ENCODE assay signal across 32 cellular contexts in genomic region chr22:33022231-33022630, GRCh38. TPM values are rescaled to one million over a fixed set of nuclear protein-coding genes. Genes with fewer than 3 reads are reported as not detected.
"Had no signal": no experiment of that assay in that cellular context is flagged by ENCODE, and none has a peak within 500 bp of the region (broad histone marks: within the 10 kb centered on the region; RNA-seq: fewer than 3 reads in every experiment).

No MANE protein-coding gene starts in this region.

- H3K9ac ChIP-seq: KMS-11 had no signal

- H3K27ac ChIP-seq: KMS-11, Peyer's patch, WERI-Rb-1 had no signal

- H3K27me3 ChIP-seq: Peyer's patch had no signal

- H3K9me3 ChIP-seq: Peyer's patch had no signal

- DNase-seq: activated CD4-positive, alpha-beta memory T cell treated with anti-CD3 and anti-CD28 coated beads, Interleukin-2, amount 10 ng/mL, durations not matched to agents 7 days and 5 days; activated CD4-positive, alpha-beta T cell treated with anti-CD3 and anti-CD28 coated beads for 1 hour; activated CD4-positive, alpha-beta T cell treated with anti-CD3 and anti-CD28 coated beads for 48 hours; activated CD4-positive, CD25-positive, alpha-beta regulatory T cell; activated CD8-positive, alpha-beta memory T cell treated with anti-CD3 and anti-CD28 coated beads for 24 hours; activated CD8-positive, alpha-beta memory T cell treated with anti-CD3 and anti-CD28 coated beads, Interleukin-2, amount 10 ng/mL, durations not matched to agents 7 days and 5 days; activated CD8-positive, alpha-beta memory T cell treated with anti-CD3 and anti-CD28 coated beads, Interleukin-2, amount 50 U/mL, for 48 hours; activated effector memory CD4-positive, alpha-beta T cell treated with Interleukin-2 at 50 U/mL for 16 hours; activated naive CD4-positive, alpha-beta T cell treated with anti-CD3 and anti-CD28 coated beads, Interleukin-2, amount 10 ng/mL, durations not matched to agents 7 days and 5 days; activated naive CD8-positive, alpha-beta T cell treated with anti-CD3 and anti-CD28 coated beads, Interleukin-2, amount 50 U/mL, for 24 hours; anterior cingulate cortex; MM.1S; MV-4-11; NCI-H1092; NCI-H1436 treated with DMSO at 0.1 percent for 48 hours; NCI-H1694 treated with DMSO at 0.1 percent for 48 hours; NCI-H2029; NCI-H345; NCI-H526 treated with DMSO at 0.1 percent for 48 hours; NCI-H774; PC-3; Peyer's patch; RPMI8226; SIG-M5; T1000; WERI-Rb-1 had no signal

- H3K4me2 ChIP-seq: KMS-11 had no signal

- H3K4me3 ChIP-seq: Peyer's patch had no signal

- H3K4me1 ChIP-seq: Peyer's patch had no signal

- H3K36me3 ChIP-seq: Peyer's patch, WERI-Rb-1 had no signal

RNA-seq across cellular contexts. Expression of gene SYN3, which starts 36.0 kb away (rescaled TPM):
- total RNA-seq: activated CD4-positive, alpha-beta memory T cell treated with anti-CD3 and anti-CD28 coated beads, Interleukin-2, amount 10 ng/mL, durations not matched to agents 7 days and 5 days; activated CD8-positive, alpha-beta memory T cell treated with anti-CD3 and anti-CD28 coated beads, Interleukin-2, amount 10 ng/mL, durations not matched to agents 7 days and 5 days; chondrocyte; LHCN-M2; NCI-H460; PC-3; Peyer's patch; T-helper 1 cell treated with Interleukin-12 subunit alpha and Interleukin-12 subunit beta and Interleukin-4 antibody, amounts not matched to agents 30 ng/mL and 1 ng/mL, for 36 hours; T-helper 2 cell treated with Interferon-gamma antibody and Interleukin-4, amounts not matched to agents 100 ng/mL and 5 ng/mL, for 36 hours had no signal
